Comparison of ENCODE assay signal across 30 cellular contexts in genomic region chr1:175499595-175500367, GRCh38.
A peak's percentile ranks its signal among the peaks of the same experiment; 100 is the strongest.
DNase-seq lines count a peak whose midpoint lies in the region; TF ChIP-seq lines count a peak whose summit lies in the region.
"Had no signal": no experiment of that assay in that cellular context is flagged by ENCODE, and none has a peak within 500 bp of the region (broad histone marks: within the 10 kb centered on the region; RNA-seq: fewer than 3 reads in every experiment).

No MANE protein-coding gene starts in this region.

- H3K36me3 ChIP-seq in BLaER1 treated with 17β-estradiol and CSF1 and Interleukin-3, amounts not matched to agents 10 nM and 100 nM = no peaks in the 10 kb centered on the region
- no peaks in the 10 kb centered on the region for H3K36me3 ChIP-seq in ascending aorta
- H3K36me3 ChIP-seq: adrenal gland, colonic mucosa, esophagus squamous epithelium, left lung, right atrium auricular region, transverse colon had no signal

- H3K27ac ChIP-seq in BLaER1 treated with 17β-estradiol and CSF1 and Interleukin-3, amounts not matched to agents 10 nM and 100 nM = no peak overlapping the region
- H3K27ac ChIP-seq in ascending aorta = no peak overlapping the region
- peak overlapping the region in 5 of 59 donors; percentile 3 to 40 (median 9) for H3K27ac ChIP-seq in dorsolateral prefrontal cortex
- H3K27ac ChIP-seq: A549, adrenal gland, colonic mucosa, esophagus squamous epithelium, left lung, right atrium auricular region, transverse colon had no signal

- H3K9ac ChIP-seq in BLaER1 treated with 17β-estradiol and CSF1 and Interleukin-3, amounts not matched to agents 10 nM and 100 nM = no peak overlapping the region

- peaks cover 14 to 24% (median 20%) of the 10 kb centered on the region in 10 experiments for H3K4me1 ChIP-seq in BLaER1 treated with 17β-estradiol and CSF1 and Interleukin-3, amounts not matched to agents 10 nM and 100 nM
- no peaks in the 10 kb centered on the region for H3K4me1 ChIP-seq in ascending aorta
- H3K4me1 ChIP-seq: A549, adrenal gland, colonic mucosa, left lung, right atrium auricular region, transverse colon had no signal

- no peak for TF ChIP-seq CTCF in ascending aorta (IDR thresholded peaks at IDR 0.05)
- TF ChIP-seq CTCF in dorsolateral prefrontal cortex (IDR thresholded peaks at IDR 0.05 in 54 of 56, conservative IDR thresholded peaks at IDR 0.05 in 2 of 56; ENCODE audit: low read depth in 1 of 56, partially characterized antibody in 56 of 56) = no peak

- H3K9me3 ChIP-seq in BLaER1 treated with 17β-estradiol and CSF1 and Interleukin-3, amounts not matched to agents 10 nM and 100 nM (replicated peaks in 1 of 11) = no peaks in the 10 kb centered on the region
- H3K9me3 ChIP-seq in ascending aorta = no peaks in the 10 kb centered on the region
- H3K9me3 ChIP-seq: A549, adrenal gland, colonic mucosa, esophagus squamous epithelium, left lung, right atrium auricular region, transverse colon had no signal

- H3K4me3 ChIP-seq in BLaER1 treated with 17β-estradiol and CSF1 and Interleukin-3, amounts not matched to agents 10 nM and 100 nM = no peak overlapping the region
- H3K4me3 ChIP-seq in ascending aorta = no peak overlapping the region
- H3K4me3 ChIP-seq in dorsolateral prefrontal cortex = no peak overlapping the region
- H3K4me3 ChIP-seq: A549, adrenal gland, colonic mucosa, esophagus squamous epithelium, left lung, right atrium auricular region, transverse colon had no signal

- H4K20me1 ChIP-seq in BLaER1 treated with 17β-estradiol and CSF1 and Interleukin-3, amounts not matched to agents 10 nM and 100 nM = no peaks in the 10 kb centered on the region

- intact Hi-C loops in head of caudate nucleus (cut with DNase I) (no loop called here), ascending aorta (cut with DNase I) (no loop called here), dorsolateral prefrontal cortex (cut with DNase I) (no loop called here)

- DNase-seq in HT1080 (ENCODE audit: low read depth) = peak; percentile 60
- DNase-seq in SW480 (ENCODE audit: low spot score) = peak; percentile 49
- peak in 25 of 42 donors; percentile 11 to 73 (median 37) for DNase-seq in head of caudate nucleus
- DNase-seq in ascending aorta (ENCODE audit: low spot score in 2 of 2) = no peak
- no peak for DNase-seq in activated CD4-positive, alpha-beta T cell treated with anti-CD3 and anti-CD28 coated beads for 4 hours
- no peak for DNase-seq in dorsolateral prefrontal cortex
- no peak for DNase-seq in NCI-H1436 (lab: John Stamatoyannopoulos, UW)
- DNase-seq: activated CD4-positive, alpha-beta T cell treated with anti-CD3 and anti-CD28 coated beads, Interleukin-2, amount 50 U/mL, for 1 hour; activated naive CD4-positive, alpha-beta T cell treated with anti-CD3 and anti-CD28 coated beads for 36 hours; activated T-cell treated with anti-CD3 and anti-CD28 coated beads, Interleukin-2, amount 50 U/mL, for 48 hours; adrenal gland; AML-193; CD8-positive, alpha-beta memory T cell; colonic mucosa; esophagus squamous epithelium; GF-D8; HCEC 1CT; hippocampal formation; KG1; left lung; naive thymus-derived CD8-positive, alpha-beta T cell; NCI-H1694; NCI-H446 treated with DMSO at 0.1 percent for 48 hours; NCI-H82; SHP77 treated with DMSO at 0.1 percent for 48 hours; stimulated activated CD4-positive, alpha-beta T cell treated with anti-CD3 and anti-CD28 coated beads, Interleukin-2, amount 100 ng/mL, for 24 hours; transverse colon had no signal

- no peaks in the 10 kb centered on the region for H3K27me3 ChIP-seq in BLaER1 treated with 17β-estradiol and CSF1 and Interleukin-3, amounts not matched to agents 10 nM and 100 nM
- H3K27me3 ChIP-seq in ascending aorta (no peaks in the 10 kb centered on the region), dorsolateral prefrontal cortex (peaks cover 0 to 60% (median 0%) of the 10 kb centered on the region in 45 donors)
- H3K27me3 ChIP-seq: colonic mucosa, right atrium auricular region, transverse colon had no signal

- H3K4me2 ChIP-seq in BLaER1 treated with 17β-estradiol and CSF1 and Interleukin-3, amounts not matched to agents 10 nM and 100 nM = peak overlapping the region in 10 of 11 experiments; percentile 1 to 30 (median 10); a peak in 9 of 22 replicates
- H3K4me2 ChIP-seq: A549 had no signal

Comparison
In these comparisons a context has a peak if more than half of its experiments do, and no peak if none do; other contexts are left out.
1. DNase-seq: peak in HT1080 (single experiment), SW480 (single experiment) and head of caudate nucleus (25 of 42); none in ascending aorta (0 of 2), activated CD4-positive, alpha-beta T cell treated with anti-CD3 and anti-CD28 coated beads for 4 hours (0 of 2), dorsolateral prefrontal cortex (0 of 10) and NCI-H1436 (single experiment).